In the genomic region with DNA sequence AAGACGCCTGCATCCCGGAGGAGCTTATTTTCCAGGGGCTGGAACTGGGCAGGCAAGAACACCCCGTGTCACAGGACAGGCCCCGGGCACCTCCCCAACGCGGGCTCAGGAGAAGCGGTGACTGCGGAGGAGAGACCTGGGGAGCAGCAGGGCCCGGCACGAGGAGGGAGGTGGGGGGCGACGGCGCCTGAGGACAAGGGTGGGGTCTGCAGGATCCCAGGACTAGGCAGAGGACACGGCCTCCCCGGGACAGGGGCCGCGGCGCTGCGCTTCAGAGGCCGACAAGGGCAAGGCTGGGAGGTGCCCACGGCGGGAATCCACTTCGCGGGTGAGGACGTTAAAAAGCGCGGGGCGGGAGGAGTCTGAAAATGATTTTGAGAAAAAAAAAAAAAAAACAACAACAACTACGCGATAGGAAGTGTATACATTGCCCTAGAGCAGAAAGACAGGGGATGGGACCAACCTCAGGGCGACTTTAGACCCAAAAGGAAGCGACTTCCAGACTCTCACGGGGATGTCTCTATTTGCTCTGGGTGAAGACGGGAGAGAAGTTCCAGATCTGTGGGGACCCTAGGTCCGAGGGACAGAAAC, we compare ENCODE assay signal across 8 cellular contexts. TPM values are rescaled to one million over a fixed set of nuclear protein-coding genes. Genes with fewer than 3 reads are reported as not detected.
DNase-seq lines count a peak whose midpoint lies in the region; ATAC-seq and TF ChIP-seq lines count a peak whose summit lies in the region.

No MANE protein-coding gene starts in this region.

- peak overlapping the region; percentile 97 for H3K27ac ChIP-seq in cingulate gyrus (ENCODE audit: low read depth, low read length)

- 1% methylated on average over 35 of the region's 35 CpGs for WGBS in lower leg skin, 2 donors

- TF ChIP-seq POLR2A in lower leg skin (IDR thresholded peaks at IDR 0.05), result no peak

- intact Hi-C loops in lower leg skin (cut with DNase I; ENCODE audit: low total_unique reads), result no loop called here

- H3K4me3 ChIP-seq in lower leg skin (ENCODE audit: low read depth, poor library complexity, severe bottlenecking), result peak overlapping the region; percentile 50

- DNase-seq in NCI-H2107 treated with DMSO at 0.1 percent for 48 hours (lab: John Stamatoyannopoulos, UW; ENCODE audit: unreplicated experiment) (peak; percentile 10), NCI-H2107 (lab: John Stamatoyannopoulos, UW) (no peak), lower leg skin (ENCODE audit: low spot score in 2 of 2) (peak; percentile 40 to 91)
- peak in 3 of 4 experiments; percentile 1 to 16 (median 5) for DNase-seq in activated CD4-positive, CD25-positive, alpha-beta regulatory T cell (lab: John Stamatoyannopoulos, UW)
- peak; percentile 7 for DNase-seq in stimulated activated CD8-positive, alpha-beta memory T cell treated with anti-CD3 and anti-CD28 coated beads, Interleukin-12 subunit alpha, Interleukin-12 subunit beta, amount 100 ng/mL, for 1 hour (ENCODE audit: low read depth)

- no peak for TF ChIP-seq CTCF in lower leg skin (IDR thresholded peaks at IDR 0.05)

- ATAC-seq in HG03354 (IDR thresholded peaks at IDR 0.05; ENCODE audit: poor library complexity, severe bottlenecking, unreplicated experiment) (peak; percentile 53), HG03565 (IDR thresholded peaks at IDR 0.05; ENCODE audit: unreplicated experiment) (no peak)

RNA-seq across cellular contexts. Expression of a gene that starts 44.9 kb away (rescaled TPM):
- total RNA-seq in lower leg skin, result 10 to 100 TPM in 2 of 4 donors, 1 to 10 TPM in 2; 7.8 to 13.5 (median 10.2) TPM

RNA-seq across cellular contexts. Expression of a gene that starts 51.7 kb away (rescaled TPM):
- total RNA-seq in lower leg skin, result 10 to 100 TPM; 20.7 to 51.0 (median 35.3) TPM
